Comparison of ENCODE assay signal across 8 cellular contexts in genomic region chr16:89093252-89093601, GRCh38. TPM values are rescaled to one million over a fixed set of nuclear protein-coding genes. Genes with fewer than 3 reads are reported as not detected.
DNase-seq lines count a peak whose midpoint lies in the region; ATAC-seq and TF ChIP-seq lines count a peak whose summit lies in the region.
"Not testable (repeated sequence)": the region's sequence is repeated elsewhere in the genome, so short reads cannot be mapped to it uniquely, and the experiment has no call there.

No MANE protein-coding gene starts in this region.

- not testable (repeated sequence) for H4K20me1 ChIP-seq in HCT116 (ENCODE audit: insufficient read depth)

- BruUV-seq in HCT116 (replicated peaks; lab: Mats Ljungman, UMichigan), result TSS peak; percentile 85

- H3K4me2 ChIP-seq in HCT116 (ENCODE audit: low read length), result peak overlapping the region; percentile 94

- peaks cover 43% of the 10 kb centered on the region for H3K79me2 ChIP-seq in HCT116 (ENCODE audit: insufficient read depth, low read length)

- TF ChIP-seq CTCF in AG04450 (IDR thresholded peaks at IDR 0.05; ENCODE audit: low read depth, low read length); HCT116 (IDR thresholded peaks at IDR 0.05 in 2 of 3, conservative IDR thresholded peaks at IDR 0.05 in 1 of 3; ENCODE audit: borderline replicate concordance in 1 of 3, insufficient read depth in 1 of 3, low read depth in 2 of 3, low read length in 2 of 3); nephron progenitor cell (IDR thresholded peaks at IDR 0.05): not testable (repeated sequence)

- not testable (repeated sequence) for H3K9me2 ChIP-seq in HCT116 (ENCODE audit: insufficient read depth)

- not testable (repeated sequence) for H3K9me3 Mint-ChIP-seq in activated naive CD4-positive, alpha-beta T cell treated with anti-CD3 and anti-CD28 coated beads, Interleukin-2, amount 50 U/mL, for 24 hours; effector memory CD8-positive, alpha-beta T cell; nephron progenitor cell; stimulated activated naive B cell treated with anti-CD40 and anti-IgM and Interleukin-4, amounts not matched to agents 10 μg/mL and 1 μg/mL and 100 μg/mL, for 72 hours

- TF ChIP-seq POLR2A in HCT116 (IDR thresholded peaks at IDR 0.05; ENCODE audit: borderline replicate concordance, extremely low read depth, insufficient read depth, insufficient read length), result not testable (repeated sequence)

- H3K4me3 ChIP-seq in AG04450 (ENCODE audit: low read depth, low read length) (peak overlapping the region; percentile 79), HCT116 (replicated peaks in 1 of 2; ENCODE audit: low read depth in 1 of 2, low read length in 2 of 2) (peak overlapping the region; percentile 83 to 96), SJCRH30 (peak overlapping the region; percentile 75), iPS-18a (ENCODE audit: low read length) (peak overlapping the region; percentile 74)

- H3K27ac ChIP-seq in AG04450 (ENCODE audit: low read depth, low read length); SJCRH30; iPS-18a (ENCODE audit: low read length): not testable (repeated sequence)
- peak overlapping the region; percentile 79; the same call in 1 of the 2 replicates for H3K27ac ChIP-seq in HCT116 (ENCODE audit: low read depth, low read length)

- not testable (repeated sequence) for H3K27me3 Mint-ChIP-seq in activated naive CD4-positive, alpha-beta T cell treated with anti-CD3 and anti-CD28 coated beads, Interleukin-2, amount 50 U/mL, for 24 hours
- peaks cover 18 to 27% of the 10 kb centered on the region in 2 donors for H3K27me3 Mint-ChIP-seq in effector memory CD8-positive, alpha-beta T cell
- peaks cover 59% of the 10 kb centered on the region for H3K27me3 Mint-ChIP-seq in nephron progenitor cell (ENCODE audit: low read depth, poor library complexity)
- peaks cover 2 to 34% of the 10 kb centered on the region in 2 donors for H3K27me3 Mint-ChIP-seq in stimulated activated naive B cell treated with anti-CD40 and anti-IgM and Interleukin-4, amounts not matched to agents 10 μg/mL and 1 μg/mL and 100 μg/mL, for 72 hours

- intact Hi-C loops in HCT116 (cut with micrococcal nuclease), result not testable (repeated sequence)

- POLR2A ChIA-PET in AG04450 (lab: Yijun Ruan, JAX), result interaction anchor here (0.6 kb wide), 2 partner anchors 18 to 91 kb away, joined by 3 read pairs; no protein-coding TSS in a partner anchor
- POLR2A ChIA-PET in HCT116 (lab: Charles Lee), result interaction anchor here (1.4 kb wide), 2 partner anchors 40 to 470 kb away, joined by 3 to 7 read pairs; no protein-coding TSS in a partner anchor

- DNase-seq in AG04450 (ENCODE audit: low read depth, low spot score); HCT116 (ENCODE audit: low read depth, low spot score); SJCRH30; nephron progenitor cell; stimulated activated naive B cell treated with anti-CD40 and anti-IgM and Interleukin-4, amounts not matched to agents 10 μg/mL and 1 μg/mL and 100 μg/mL, for 72 hours: not testable (repeated sequence)
- DNase-seq in effector memory CD8-positive, alpha-beta T cell, result peak in 1 of 3 experiments; percentile 14

- not testable (repeated sequence) for ATAC-seq in HCT116; effector memory CD8-positive, alpha-beta T cell (replicated peaks); stimulated activated naive B cell treated with anti-CD40 and anti-IgM and Interleukin-4, amounts not matched to agents 10 μg/mL and 1 μg/mL and 100 μg/mL, for 72 hours (replicated peaks)

- not testable (repeated sequence) for H2AFZ ChIP-seq in HCT116 (ENCODE audit: low read depth, low read length, poor library complexity, severe bottlenecking)

- peak overlapping the region; percentile 74 for H3K27ac Mint-ChIP-seq in activated naive CD4-positive, alpha-beta T cell treated with anti-CD3 and anti-CD28 coated beads, Interleukin-2, amount 50 U/mL, for 24 hours
- peak overlapping the region; percentile 65 to 68 for H3K27ac Mint-ChIP-seq in effector memory CD8-positive, alpha-beta T cell
- H3K27ac Mint-ChIP-seq in nephron progenitor cell, result not testable (repeated sequence)
- peak overlapping the region; percentile 88 for H3K27ac Mint-ChIP-seq in stimulated activated naive B cell treated with anti-CD40 and anti-IgM and Interleukin-4, amounts not matched to agents 10 μg/mL and 1 μg/mL and 100 μg/mL, for 72 hours

- peak overlapping the region; percentile 60 for H3K4me3 Mint-ChIP-seq in activated naive CD4-positive, alpha-beta T cell treated with anti-CD3 and anti-CD28 coated beads, Interleukin-2, amount 50 U/mL, for 24 hours
- peak overlapping the region; percentile 80 to 93 for H3K4me3 Mint-ChIP-seq in effector memory CD8-positive, alpha-beta T cell
- peak overlapping the region; percentile 80 for H3K4me3 Mint-ChIP-seq in nephron progenitor cell
- H3K4me3 Mint-ChIP-seq in stimulated activated naive B cell treated with anti-CD40 and anti-IgM and Interleukin-4, amounts not matched to agents 10 μg/mL and 1 μg/mL and 100 μg/mL, for 72 hours, result peak overlapping the region; percentile 90 to 95

- TF ChIP-seq RAD21 in HCT116 (IDR thresholded peaks at IDR 0.05; ENCODE audit: low read depth), result not testable (repeated sequence)

- H3K4me1 ChIP-seq in HCT116 (ENCODE audit: control insufficient read depth in 1 of 2, insufficient read depth in 2 of 2, low read length in 2 of 2) (peaks cover 10 to 22% of the 10 kb centered on the region in 2 experiments; a peak in 3 of 4 replicates), iPS-18a (ENCODE audit: control insufficient read depth, low read depth, low read length) (peaks cover 10% of the 10 kb centered on the region)
- not testable (repeated sequence) for H3K4me1 ChIP-seq in SJCRH30

- not testable (repeated sequence) for H3K36me3 ChIP-seq in HCT116 (ENCODE audit: control insufficient read depth in 1 of 2, insufficient read depth in 2 of 2, low read length in 2 of 2); SJCRH30; iPS-18a (ENCODE audit: control insufficient read depth, low read depth, low read length)

- CTCF ChIA-PET in AG04450 (lab: Charles Lee) (interaction anchor here (1.8 kb wide), 1 partner anchor 235 kb away, joined by 4 read pairs; no protein-coding TSS in a partner anchor), HCT116 (lab: Charles Lee) (interaction anchor here (1.3 kb wide), 1 partner anchor 152 kb away, joined by 3 read pairs; no protein-coding TSS in a partner anchor)

- RAD21 ChIA-PET in HCT116 (lab: Charles Lee; ENCODE audit: low non-redundant PET in 1 of 2, low total read pairs in 2 of 2, uncharacterized antibody in 2 of 2, unreplicated experiment in 2 of 2), result not testable (repeated sequence)

- H3K36me3 Mint-ChIP-seq in activated naive CD4-positive, alpha-beta T cell treated with anti-CD3 and anti-CD28 coated beads, Interleukin-2, amount 50 U/mL, for 24 hours; nephron progenitor cell (ENCODE audit: low read depth): not testable (repeated sequence)
- peaks cover 26% of the 10 kb centered on the region for H3K36me3 Mint-ChIP-seq in effector memory CD8-positive, alpha-beta T cell (ENCODE audit: insufficient read depth)
- peaks cover 11 to 19% of the 10 kb centered on the region in 2 donors for H3K36me3 Mint-ChIP-seq in stimulated activated naive B cell treated with anti-CD40 and anti-IgM and Interleukin-4, amounts not matched to agents 10 μg/mL and 1 μg/mL and 100 μg/mL, for 72 hours

- H3K9ac ChIP-seq in HCT116 (ENCODE audit: low read length), result peak overlapping the region; percentile 80
- not testable (repeated sequence) for H3K9ac ChIP-seq in iPS-18a (ENCODE audit: low read length)

- not testable (repeated sequence) for H3K9me3 ChIP-seq in AG04450 (ENCODE audit: control insufficient read depth, insufficient read depth, low read length); HCT116 (ENCODE audit: control insufficient read depth in 1 of 2, insufficient read depth in 1 of 2, low read depth in 1 of 2, low read length in 2 of 2); SJCRH30 (replicated peaks); iPS-18a (ENCODE audit: control insufficient read depth, low read depth, low read length)

- H3K27me3 ChIP-seq in AG04450 (ENCODE audit: control insufficient read depth, insufficient read depth, low read length), result peaks cover 31% of the 10 kb centered on the region
- peaks cover 22% of the 10 kb centered on the region; the same call in 1 of the 2 replicates for H3K27me3 ChIP-seq in HCT116 (ENCODE audit: insufficient read depth, low read length)
- not testable (repeated sequence) for H3K27me3 ChIP-seq in SJCRH30
- H3K27me3 ChIP-seq in iPS-18a (ENCODE audit: control insufficient read depth, insufficient read depth, low read length), result peaks cover 39% of the 10 kb centered on the region

- H3K4me1 Mint-ChIP-seq in activated naive CD4-positive, alpha-beta T cell treated with anti-CD3 and anti-CD28 coated beads, Interleukin-2, amount 50 U/mL, for 24 hours, result peaks cover 42% of the 10 kb centered on the region
- peaks cover 37 to 42% of the 10 kb centered on the region in 2 donors for H3K4me1 Mint-ChIP-seq in effector memory CD8-positive, alpha-beta T cell (ENCODE audit: low read depth in 2 of 2)
- peaks cover 39% of the 10 kb centered on the region for H3K4me1 Mint-ChIP-seq in nephron progenitor cell
- H3K4me1 Mint-ChIP-seq in stimulated activated naive B cell treated with anti-CD40 and anti-IgM and Interleukin-4, amounts not matched to agents 10 μg/mL and 1 μg/mL and 100 μg/mL, for 72 hours, result peaks cover 31 to 42% of the 10 kb centered on the region in 2 donors

RNA-seq across cellular contexts. Expression of gene ACSF3, which starts 0.4 kb away (rescaled TPM):
- 11.0 and 11.2 TPM in 2 replicates for polyA plus RNA-seq in AG04450 (2011; rRNA removed)
- 17.5 and 26.8 TPM in 2 replicates for polyA minus RNA-seq in AG04450 (2011; rRNA and poly(A)+ RNA removed)
- 74.5 TPM for total RNA-seq in HCT116 (2021; ENCODE audit: unreplicated experiment)
- 44.7 and 47.1 TPM in 2 replicates for polyA plus RNA-seq in HCT116 (2012)
- total RNA-seq in SJCRH30 (2014; rRNA removed; shearing (Covaris generic)), result 9.2 and 11.8 TPM in 2 replicates
